Comparison of ENCODE assay signal across 34 cellular contexts in genomic region chr4:145530189-145530588, GRCh38. TPM values are rescaled to one million over a fixed set of nuclear protein-coding genes. Genes with fewer than 3 reads are reported as not detected.
DNase-seq lines count a peak whose midpoint lies in the region; ATAC-seq, FAIRE-seq and TF ChIP-seq lines count a peak whose summit lies in the region.
"Had no signal": no experiment of that assay in that cellular context is flagged by ENCODE, and none has a peak within 500 bp of the region (broad histone marks: within the 10 kb centered on the region; RNA-seq: fewer than 3 reads in every experiment).

No MANE protein-coding gene starts in this region.

- FAIRE-seq in keratinocyte (lab: Jason Lieb, UNC), result peak; percentile 32
- FAIRE-seq: frontal cortex had no signal

- H3K79me2 ChIP-seq in keratinocyte (ENCODE audit: control insufficient read depth, insufficient read depth, low read length) (peaks cover 10% of the 10 kb centered on the region), SK-N-SH (ENCODE audit: insufficient read depth) (peaks cover 9% of the 10 kb centered on the region; the same call in 1 of the 2 replicates)

- no peak for TF ChIP-seq EP300 in SK-N-SH (IDR thresholded peaks at IDR 0.05; ENCODE audit: borderline replicate concordance in 1 of 2, low read depth in 1 of 2, low read length in 1 of 2)

- H4K20me1 ChIP-seq in keratinocyte (ENCODE audit: control insufficient read depth, extremely low read depth, insufficient read depth, low read length) (no peaks in the 10 kb centered on the region), SK-N-SH (ENCODE audit: insufficient read depth) (no peaks in the 10 kb centered on the region)

- H3K36me3 ChIP-seq in keratinocyte (ENCODE audit: control insufficient read depth in 2 of 2, extremely low read depth in 1 of 2, insufficient read depth in 2 of 2, low read length in 2 of 2) (no peaks in the 10 kb centered on the region), SK-N-SH (replicated peaks in 1 of 2; ENCODE audit: control insufficient read depth in 1 of 2, insufficient read depth in 2 of 2, low read length in 1 of 2) (peaks cover 0 to 5% of the 10 kb centered on the region in 2 experiments)
- H3K36me3 ChIP-seq: esophagus squamous epithelium had no signal

- no peak for TF ChIP-seq CTCF in keratinocyte (optimal IDR thresholded peaks at IDR 0.05 in 1 of 3, IDR thresholded peaks at IDR 0.05 in 1 of 3, conservative IDR thresholded peaks at IDR 0.05 in 1 of 3; ENCODE audit: extremely low read depth in 1 of 3, insufficient read depth in 2 of 3, low read length in 3 of 3)
- no peak for TF ChIP-seq CTCF in SK-N-SH (IDR thresholded peaks at IDR 0.05)

- 88% methylated on average over 2 of the region's 2 CpGs for WGBS in SK-N-SH (ENCODE audit: low lambda C conversion rate)

- no peak overlapping the region for H3K4me2 ChIP-seq in keratinocyte (ENCODE audit: control insufficient read depth, extremely low read depth, insufficient read depth, low read depth, low read length)
- no peak overlapping the region for H3K4me2 ChIP-seq in SK-N-SH
- H3K4me2 ChIP-seq: BLaER1 had no signal

- ATAC-seq in GM18870 (IDR thresholded peaks at IDR 0.05; ENCODE audit: unreplicated experiment) (peak; percentile 54), GM21723 (IDR thresholded peaks at IDR 0.05; ENCODE audit: unreplicated experiment) (peak; percentile 51), HG03469 (IDR thresholded peaks at IDR 0.05; ENCODE audit: unreplicated experiment) (peak; percentile 49)
- ATAC-seq: activated CD4-positive, alpha-beta T cell treated with anti-CD3 and anti-CD28 coated beads for 36 hours; left colon; Right ventricle myocardium inferior; sciatic nerve had no signal

- H3F3A ChIP-seq in SK-N-SH (replicated peaks; ENCODE audit: insufficient read depth), result no peaks in the 10 kb centered on the region

- H3K27ac ChIP-seq in keratinocyte (ENCODE audit: control insufficient read depth, insufficient read depth, low read length) (no peak overlapping the region), SK-N-SH (ENCODE audit: low read depth in 2 of 2, low read length in 1 of 2) (no peak overlapping the region)
- H3K27ac ChIP-seq: BLaER1, esophagus squamous epithelium, GM23248 had no signal

- DNase-seq in keratinocyte (ENCODE audit: low read depth, low spot score), result no peak
- no peak for DNase-seq in amygdala (lab: John Stamatoyannopoulos, UW)
- DNase-seq in HT-29 (ENCODE audit: low spot score), result no peak
- DNase-seq in SK-N-SH, result no peak
- DNase-seq: activated CD4-positive, alpha-beta T cell treated with anti-CD3 and anti-CD28 coated beads for 36 hours; activated CD8-positive, alpha-beta memory T cell treated with anti-CD3 and anti-CD28 coated beads for 24 hours; activated gamma-delta T cell; activated naive CD8-positive, alpha-beta T cell treated with anti-CD3 and anti-CD28 coated beads, Interleukin-2, amount 10 ng/mL, durations not matched to agents 7 days and 5 days; activated T-cell treated with anti-CD3 and anti-CD28 coated beads, Interleukin-2, amount 50 U/mL, for 1 hour; caudate nucleus; COR-L47; cortex of kidney; DMS79; endodermal cell; esophagus squamous epithelium; GF-D8; GM23248; KG1; left colon; MV-4-11; NCI-H146; NCI-H2107; NCI-H446; NCI-H774; stimulated activated CD4-positive, alpha-beta T cell treated with anti-CD3 and anti-CD28 coated beads, Interleukin-12 subunit alpha, Interleukin-12 subunit beta, amount 100 ng/mL, for 4 hours; stimulated activated CD4-positive, alpha-beta T cell treated with anti-CD3 and anti-CD28 coated beads, Interleukin-4, amount 100 ng/mL, for 24 hours; trophoblast cell had no signal

- no peak overlapping the region for H2AFZ ChIP-seq in keratinocyte (ENCODE audit: control insufficient read depth, low read length)
- H2AFZ ChIP-seq in SK-N-SH (ENCODE audit: low read depth), result no peak overlapping the region
- H2AFZ ChIP-seq: GM23248 had no signal

- H3K4me1 ChIP-seq in keratinocyte (ENCODE audit: control insufficient read depth, extremely low read depth, insufficient read depth, low read length), result peaks cover 18% of the 10 kb centered on the region
- peaks cover 0 to 23% of the 10 kb centered on the region in 2 experiments; a peak in 3 of 4 replicates for H3K4me1 ChIP-seq in SK-N-SH (ENCODE audit: control insufficient read depth in 1 of 2, insufficient read depth in 2 of 2, low read depth in 1 of 2, low read length in 1 of 2)

- POLR2A ChIA-PET in SK-N-SH (lab: Yijun Ruan, JAX), result no interaction called here

- H3K9ac ChIP-seq in keratinocyte (ENCODE audit: control insufficient read depth, extremely low read depth, insufficient read depth, low read length) (no peak overlapping the region), SK-N-SH (no peak overlapping the region)
- H3K9ac ChIP-seq: BLaER1, GM23248 had no signal

- no peaks in the 10 kb centered on the region for H3K27me3 ChIP-seq in keratinocyte (ENCODE audit: control insufficient read depth, extremely low read depth, insufficient read depth, low read length)
- no peaks in the 10 kb centered on the region for H3K27me3 ChIP-seq in SK-N-SH (ENCODE audit: insufficient read depth)
- H3K27me3 ChIP-seq: BLaER1, esophagus squamous epithelium had no signal

- H3K9me1 ChIP-seq in keratinocyte (ENCODE audit: control insufficient read depth, extremely low read depth, insufficient read depth, low read length), result no peaks in the 10 kb centered on the region

- CTCF ChIA-PET in SK-N-SH (lab: Yijun Ruan, JAX), result no interaction called here

- H3K4me3 ChIP-seq in keratinocyte (ENCODE audit: control insufficient read depth in 2 of 3, extremely low read depth in 1 of 3, insufficient read depth in 2 of 3, low read depth in 1 of 3, low read length in 3 of 3) (no peak overlapping the region), SK-N-SH (ENCODE audit: low read depth in 2 of 2, low read length in 1 of 2) (no peak overlapping the region)
- H3K4me3 ChIP-seq: BLaER1, esophagus squamous epithelium, GM23248 had no signal

- dilution Hi-C loops in keratinocyte (cut with MboI; ENCODE audit: extremely low pct_ligation_motif_present, low sequenced_read_pairs), result no loop called here

- H3K9me3 ChIP-seq in keratinocyte (ENCODE audit: control insufficient read depth, low read depth, low read length) (no peaks in the 10 kb centered on the region), SK-N-SH (no peaks in the 10 kb centered on the region)
- H3K9me3 ChIP-seq: BLaER1, esophagus squamous epithelium had no signal

- no peak for TF ChIP-seq RAD21 in SK-N-SH (IDR thresholded peaks at IDR 0.05; ENCODE audit: low read length)

- H3K9me2 ChIP-seq in SK-N-SH, result no peaks in the 10 kb centered on the region

TF ChIP-seq in SK-N-SH, 30 proteins besides CTCF, POLR2A, EP300 and RAD21:
- TF ChIP-seq PBX3 (IDR thresholded peaks at IDR 0.05) (no peak), FOSL2 (IDR thresholded peaks at IDR 0.05; ENCODE audit: borderline replicate concordance, low read depth) (no peak)
- TF ChIP-seq, protein P1, sequence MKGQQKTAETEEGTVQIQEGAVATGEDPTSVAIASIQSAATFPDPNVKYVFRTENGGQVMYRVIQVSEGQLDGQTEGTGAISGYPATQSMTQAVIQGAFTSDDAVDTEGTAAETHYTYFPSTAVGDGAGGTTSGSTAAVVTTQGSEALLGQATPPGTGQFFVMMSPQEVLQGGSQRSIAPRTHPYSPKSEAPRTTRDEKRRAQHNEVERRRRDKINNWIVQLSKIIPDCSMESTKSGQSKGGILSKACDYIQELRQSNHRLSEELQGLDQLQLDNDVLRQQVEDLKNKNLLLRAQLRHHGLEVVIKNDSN (IDR thresholded peaks at IDR 0.05; ENCODE audit: borderline replicate concordance, low read depth), result no peak

RNA-seq across cellular contexts. Expression of gene SMAD1, which starts 48.5 kb away (rescaled TPM):
- polyA plus RNA-seq in keratinocyte (31.9 to 39.2 TPM (median 33.5 TPM) in 3 replicates), SK-N-SH (2012; rRNA removed) (46.0 and 58.2 TPM in 2 replicates)
- 11.6 TPM for polyA plus RNA-seq in keratinocyte (2011; ENCODE audit: low read depth)
- polyA plus RNA-seq in keratinocyte (2011; cell fraction: cytosol; rRNA removed), result 22.5 and 30.9 TPM in 2 replicates
- 37.3 and 42.7 TPM in 2 replicates for polyA plus RNA-seq in keratinocyte (2011; cell fraction: nucleus; rRNA removed)
- polyA plus RNA-seq in keratinocyte (2012; ENCODE audit: low replicate concordance), result 12.5 and 18.1 TPM in 2 replicates
- 29.3 to 39.9 TPM (median 34.1 TPM) in 3 replicates for polyA minus RNA-seq in keratinocyte
- 17.1 TPM for polyA minus RNA-seq in keratinocyte (2011; cell fraction: cytosol; rRNA and poly(A)+ RNA removed)
- polyA minus RNA-seq in keratinocyte (2011; cell fraction: nucleus; rRNA and poly(A)+ RNA removed), result 27.4 and 40.8 TPM in 2 replicates
- total RNA-seq in HT-29 (2014; rRNA removed; shearing (Covaris generic)), result 6.9 and 7.7 TPM in 2 replicates
- polyA plus RNA-seq in SK-N-SH (2012; cell fraction: cytosol; rRNA removed), result 48.8 and 50.6 TPM in 2 replicates
- 51.5 and 55.6 TPM in 2 replicates for polyA plus RNA-seq in SK-N-SH (2012; cell fraction: nucleus; rRNA removed)
